In the genomic region with DNA sequence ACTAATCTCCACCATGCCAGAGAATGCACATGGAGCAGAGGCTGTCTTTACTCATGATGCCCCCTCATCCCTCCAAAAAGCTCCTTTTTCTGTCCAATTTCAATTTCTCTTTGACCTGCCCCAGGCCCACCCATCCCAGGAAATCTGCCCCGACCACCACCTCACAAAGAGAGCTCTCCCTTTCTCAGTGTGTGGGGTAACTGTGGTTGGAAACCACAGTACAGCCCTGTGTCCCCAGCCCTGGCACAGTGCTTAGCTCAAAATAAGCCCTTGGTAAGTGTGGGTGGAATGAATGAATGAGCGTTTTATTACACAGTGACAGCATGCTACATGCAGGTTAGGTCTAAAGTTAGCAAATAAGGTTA, we compare ENCODE assay signal across 7 cellular contexts. TPM values are rescaled to one million over a fixed set of nuclear protein-coding genes. Genes with fewer than 3 reads are reported as not detected.
A peak's percentile ranks its signal among the peaks of the same experiment; 100 is the strongest.
DNase-seq lines count a peak whose midpoint lies in the region; ATAC-seq lines count a peak whose summit lies in the region.

No MANE protein-coding gene starts in this region.

- peaks cover 48% of the 10 kb centered on the region for H3K4me1 Mint-ChIP-seq in T-helper 17 cell

- intact Hi-C loops in posterior vena cava (cut with DNase I) = no loop called here

- peak overlapping the region; percentile 59 for H3K27ac Mint-ChIP-seq in T-helper 17 cell

- H3K9me3 ChIP-seq in T-helper 17 cell (ENCODE audit: control insufficient read depth, low read length, poor library complexity, severe bottlenecking) = no peaks in the 10 kb centered on the region

- no peaks in the 10 kb centered on the region for H3K27me3 Mint-ChIP-seq in T-helper 17 cell

- ATAC-seq in GM19372 (IDR thresholded peaks at IDR 0.05; ENCODE audit: low read depth, unreplicated experiment) (peak; percentile 35), HG02885 (IDR thresholded peaks at IDR 0.05; ENCODE audit: poor library complexity, unreplicated experiment) (peak; percentile 41), T-helper 17 cell (no peak)

- H3K4me3 Mint-ChIP-seq in T-helper 17 cell = peak overlapping the region; percentile 19

- no peaks in the 10 kb centered on the region for H3K36me3 Mint-ChIP-seq in T-helper 17 cell (ENCODE audit: low read depth)

- DNase-seq in T-helper 17 cell = no peak
- DNase-seq in posterior vena cava (ENCODE audit: low spot score) = peak; percentile 9
- DNase-seq in dedifferentiated amniotic fluid mesenchymal stem cell (ENCODE audit: extremely low spot score) = no peak
- no peak for DNase-seq in NCI-H2029 (lab: John Stamatoyannopoulos, UW)
- no peak for DNase-seq in NCI-H69 (lab: John Stamatoyannopoulos, UW)

RNA-seq across cellular contexts. Expression of gene CAB39, which starts 43.7 kb away (rescaled TPM):
- total RNA-seq in T-helper 17 cell = 10 to 100 TPM; 82.3 to 89.8 TPM
- total RNA-seq in posterior vena cava = 10 to 100 TPM; 62.3 to 76.0 TPM
